In the genomic region with DNA sequence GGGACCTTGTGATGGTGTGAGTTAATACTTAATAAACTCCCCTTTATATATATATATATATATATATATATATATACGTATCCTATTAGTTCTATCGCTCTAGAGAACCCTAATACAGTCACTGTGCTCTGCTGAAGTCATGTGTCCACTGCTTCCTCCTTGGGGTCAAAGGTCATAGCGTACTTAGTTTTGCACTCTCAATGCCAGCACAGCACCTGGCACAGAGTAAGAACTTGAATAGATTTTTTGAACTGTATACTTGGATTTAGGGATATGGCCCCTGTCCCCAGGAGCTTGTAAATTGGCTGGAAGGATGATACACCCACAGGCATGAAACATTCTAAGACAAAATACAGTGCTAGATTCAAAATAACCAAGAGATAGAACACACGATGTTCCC, we compare ENCODE assay signal across 7 cellular contexts. TPM values are rescaled to one million over a fixed set of nuclear protein-coding genes. Genes with fewer than 3 reads are reported as not detected.
"Had no signal": no experiment of that assay in that cellular context is flagged by ENCODE, and none has a peak within 500 bp of the region (broad histone marks: within the 10 kb centered on the region; RNA-seq: fewer than 3 reads in every experiment).

No MANE protein-coding gene starts in this region.

- H3K4me3 Mint-ChIP-seq: IgD-negative memory B cell had no signal

- H3K36me3 Mint-ChIP-seq: IgD-negative memory B cell had no signal

- H3K4me1 Mint-ChIP-seq: IgD-negative memory B cell had no signal

- FAIRE-seq: HepG2, HTR-8/SVneo had no signal

- DNase-seq: IMR-90, KBM-7 had no signal

- H3K27ac ChIP-seq: HL-60 had no signal

- H3K27ac Mint-ChIP-seq: IgD-negative memory B cell had no signal

- ATAC-seq: HepG2 had no signal

RNA-seq across cellular contexts. Expression of a gene that starts 58.9 kb away (rescaled TPM):
- total RNA-seq: HT-29 had no signal
- polyA plus RNA-seq: IgD-negative memory B cell had no signal
